19 cellular contexts compared by ENCODE assay signal in the genomic region with DNA sequence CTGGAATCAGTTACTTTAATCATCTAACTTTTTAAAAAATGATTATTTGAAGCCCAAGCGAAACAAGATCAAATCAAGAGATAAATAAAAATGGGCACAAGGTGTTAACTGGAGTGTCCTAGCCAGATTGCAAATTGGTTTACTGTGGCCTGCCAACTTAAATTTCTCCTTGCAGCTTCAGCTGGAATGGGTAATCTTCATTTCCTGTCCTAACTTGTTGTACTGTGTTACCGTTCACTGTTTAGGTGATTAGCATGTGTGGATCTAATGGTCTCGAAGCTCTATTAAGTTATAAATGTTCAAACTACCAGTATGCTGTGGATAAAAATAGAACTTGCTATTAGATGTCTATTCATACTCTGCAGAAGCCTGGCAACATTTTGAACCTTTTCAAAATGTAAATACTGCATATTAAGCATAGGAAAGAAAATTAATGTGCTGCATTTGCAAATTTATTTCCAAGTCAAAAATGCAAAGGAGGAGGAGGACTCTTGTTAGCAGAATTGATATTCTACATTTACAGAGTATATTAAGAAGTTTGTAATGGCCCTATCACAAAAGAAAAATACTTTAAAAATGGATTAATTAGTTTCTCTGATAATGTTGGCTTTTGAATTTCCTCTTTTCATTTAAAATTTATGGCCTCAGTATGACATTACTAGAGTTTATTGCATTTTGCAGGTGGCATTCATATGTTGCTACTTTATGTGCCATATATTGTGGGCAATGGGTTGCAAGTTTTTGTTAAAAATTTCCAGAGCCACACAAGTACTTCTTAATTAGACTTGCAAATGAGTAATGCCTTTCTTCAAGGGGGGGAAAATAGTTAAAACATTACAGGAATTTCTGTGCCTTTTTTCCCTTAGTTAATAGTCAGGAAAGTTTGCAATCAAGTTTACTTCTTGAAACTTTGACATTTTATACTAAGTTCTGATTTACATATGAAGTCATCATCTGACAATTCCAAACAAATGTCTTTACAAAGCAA.
DNase-seq lines count a peak whose midpoint lies in the region; ATAC-seq, FAIRE-seq and TF ChIP-seq lines count a peak whose summit lies in the region.
"Had no signal": no experiment of that assay in that cellular context is flagged by ENCODE, and none has a peak within 500 bp of the region (broad histone marks: within the 10 kb centered on the region; RNA-seq: fewer than 3 reads in every experiment).

No MANE protein-coding gene starts in this region.

- peak; percentile 91 for FAIRE-seq in kidney (lab: Jason Lieb, UNC)

- H3K4me3 Mint-ChIP-seq in WTC11: no peak overlapping the region
- H3K4me3 Mint-ChIP-seq: activated CD4-positive, alpha-beta T cell treated with anti-CD3 and anti-CD28 coated beads, Interleukin-2, amount 10 ng/mL, durations not matched to agents 24 days and 14 days; activated T-cell treated with anti-CD3 and anti-CD28 coated beads, Interleukin-2, amount 50 U/mL, for 24 hours; natural killer cell had no signal

- H3K36me3 Mint-ChIP-seq in WTC11: no peaks in the 10 kb centered on the region
- H3K36me3 Mint-ChIP-seq: natural killer cell had no signal

- no peak overlapping the region for H3K4me3 ChIP-seq in Jurkat, Clone E6-1 (ENCODE audit: low read length)
- H3K4me3 ChIP-seq in kidney (ENCODE audit: low read length in 2 of 2): peak overlapping the region in 1 of 2 donors; percentile 14
- H3K4me3 ChIP-seq: BLaER1, coronary artery, esophagus squamous epithelium, thoracic aorta had no signal

- no peaks in the 10 kb centered on the region for H3K9me3 ChIP-seq in kidney (ENCODE audit: control insufficient read depth in 1 of 2, low read length in 2 of 2)
- H3K9me3 ChIP-seq: BLaER1, esophagus squamous epithelium, thoracic aorta had no signal

- intact Hi-C loops in kidney (cut with DNase I): no loop called here

- TF ChIP-seq CTCF in WTC11 (IDR thresholded peaks at IDR 0.05) (no peak), kidney (IDR thresholded peaks at IDR 0.05; ENCODE audit: borderline replicate concordance, extremely low read depth, insufficient read depth) (no peak)

- peaks cover 60% of the 10 kb centered on the region for H3K4me1 Mint-ChIP-seq in WTC11

- H3K4me1 ChIP-seq in kidney (ENCODE audit: control insufficient read depth in 1 of 2, insufficient read depth in 1 of 2, low read depth in 1 of 2, low read length in 2 of 2): peaks cover 14 to 54% of the 10 kb centered on the region in 2 donors

- no peak overlapping the region for H3K9ac ChIP-seq in kidney (ENCODE audit: low read length in 2 of 2)
- H3K9ac ChIP-seq: BLaER1 had no signal

- no peaks in the 10 kb centered on the region; the same call in 1 of the 2 replicates for H3K27me3 Mint-ChIP-seq in WTC11 (ENCODE audit: low read depth)
- H3K27me3 Mint-ChIP-seq: activated CD4-positive, alpha-beta T cell treated with anti-CD3 and anti-CD28 coated beads, Interleukin-2, amount 10 ng/mL, durations not matched to agents 24 days and 14 days; activated T-cell treated with anti-CD3 and anti-CD28 coated beads, Interleukin-2, amount 50 U/mL, for 24 hours had no signal

- no peak for ATAC-seq in WTC11
- no peak for ATAC-seq in HG02571 (IDR thresholded peaks at IDR 0.05; ENCODE audit: unreplicated experiment)
- ATAC-seq: left lobe of liver, natural killer cell had no signal

- H3K27ac Mint-ChIP-seq in WTC11: peak overlapping the region; percentile 57
- H3K27ac Mint-ChIP-seq: activated CD4-positive, alpha-beta T cell treated with anti-CD3 and anti-CD28 coated beads, Interleukin-2, amount 10 ng/mL, durations not matched to agents 24 days and 14 days; activated T-cell treated with anti-CD3 and anti-CD28 coated beads, Interleukin-2, amount 50 U/mL, for 24 hours; natural killer cell had no signal

- CTCF ChIA-PET in WTC11 (lab: Charles Lee): no interaction called here

- H3K9me3 Mint-ChIP-seq in WTC11: no peaks in the 10 kb centered on the region
- H3K9me3 Mint-ChIP-seq: activated T-cell treated with anti-CD3 and anti-CD28 coated beads, Interleukin-2, amount 50 U/mL, for 24 hours; natural killer cell had no signal

- POLR2A ChIA-PET in WTC11 (lab: Charles Lee): no interaction called here

- DNase-seq in EL: peak; percentile 54
- DNase-seq in Jurkat, Clone E6-1 (ENCODE audit: low read depth, low spot score): peak; percentile 70
- no peak for DNase-seq in WTC11 (ENCODE audit: low spot score)
- DNase-seq in kidney: no peak
- DNase-seq in SKM-1 (lab: John Stamatoyannopoulos, UW; ENCODE audit: unreplicated experiment): no peak
- DNase-seq in mesenteric fat pad (ENCODE audit: low spot score): no peak
- no peak for DNase-seq in stimulated activated CD4-positive, alpha-beta T cell treated with anti-CD3 and anti-CD28 coated beads, Interleukin-2, amount 100 ng/mL, for 48 hours
- DNase-seq: activated CD4-positive, alpha-beta T cell treated with anti-CD3 and anti-CD28 coated beads, Interleukin-2, amount 10 ng/mL, durations not matched to agents 24 days and 14 days; activated T-cell treated with anti-CD3 and anti-CD28 coated beads, Interleukin-2, amount 50 U/mL, for 24 hours; amniotic stem cell; esophagus squamous epithelium; hippocampal formation; natural killer cell; T-helper 2 cell had no signal

- no peaks in the 10 kb centered on the region for H3K36me3 ChIP-seq in kidney (ENCODE audit: control insufficient read depth in 1 of 2, insufficient read depth in 2 of 2, low read length in 2 of 2)
- H3K36me3 ChIP-seq: BLaER1, esophagus squamous epithelium, thoracic aorta had no signal

- H3K27ac ChIP-seq in kidney (ENCODE audit: low read depth in 2 of 2, low read length in 2 of 2): peak overlapping the region; percentile 1 to 26
- H3K27ac ChIP-seq: BLaER1, coronary artery, thoracic aorta had no signal

TF ChIP-seq in WTC11, 78 proteins besides CTCF, POLR2A, EP300 and RAD21 (continues in another document):
- no peak for TF ChIP-seq ZNF423 (CRISPR knock-in tag; IDR thresholded peaks at IDR 0.05)
- no peak for TF ChIP-seq EMX1 (CRISPR knock-in tag; IDR thresholded peaks at IDR 0.05)
- TF ChIP-seq FOXJ3 (CRISPR knock-in tag; IDR thresholded peaks at IDR 0.05; ENCODE audit: borderline replicate concordance): no peak
- TF ChIP-seq, protein P1, sequence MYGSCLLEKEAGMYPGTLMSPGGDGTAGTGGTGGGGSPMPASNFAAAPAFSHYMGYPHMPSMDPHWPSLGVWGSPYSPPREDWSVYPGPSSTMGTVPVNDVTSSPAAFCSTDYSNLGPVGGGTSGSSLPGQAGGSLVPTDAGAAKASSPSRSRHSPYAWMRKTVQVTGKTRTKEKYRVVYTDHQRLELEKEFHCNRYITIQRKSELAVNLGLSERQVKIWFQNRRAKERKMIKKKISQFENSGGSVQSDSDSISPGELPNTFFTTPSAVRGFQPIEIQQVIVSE (CRISPR knock-in tag; IDR thresholded peaks at IDR 0.05; ENCODE audit: borderline replicate concordance): no peak
- TF ChIP-seq, protein P2, sequence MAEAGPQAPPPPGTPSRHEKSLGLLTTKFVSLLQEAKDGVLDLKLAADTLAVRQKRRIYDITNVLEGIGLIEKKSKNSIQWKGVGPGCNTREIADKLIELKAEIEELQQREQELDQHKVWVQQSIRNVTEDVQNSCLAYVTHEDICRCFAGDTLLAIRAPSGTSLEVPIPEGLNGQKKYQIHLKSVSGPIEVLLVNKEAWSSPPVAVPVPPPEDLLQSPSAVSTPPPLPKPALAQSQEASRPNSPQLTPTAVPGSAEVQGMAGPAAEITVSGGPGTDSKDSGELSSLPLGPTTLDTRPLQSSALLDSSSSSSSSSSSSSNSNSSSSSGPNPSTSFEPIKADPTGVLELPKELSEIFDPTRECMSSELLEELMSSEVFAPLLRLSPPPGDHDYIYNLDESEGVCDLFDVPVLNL (CRISPR knock-in tag; IDR thresholded peaks at IDR 0.05; ENCODE audit: borderline replicate concordance, low read depth): no peak
- no peak for TF ChIP-seq SOX15 (CRISPR knock-in tag; IDR thresholded peaks at IDR 0.05)
- no peak for TF ChIP-seq ZNF317 (CRISPR knock-in tag; IDR thresholded peaks at IDR 0.05; ENCODE audit: borderline replicate concordance, low read depth)
- TF ChIP-seq, protein P3, sequence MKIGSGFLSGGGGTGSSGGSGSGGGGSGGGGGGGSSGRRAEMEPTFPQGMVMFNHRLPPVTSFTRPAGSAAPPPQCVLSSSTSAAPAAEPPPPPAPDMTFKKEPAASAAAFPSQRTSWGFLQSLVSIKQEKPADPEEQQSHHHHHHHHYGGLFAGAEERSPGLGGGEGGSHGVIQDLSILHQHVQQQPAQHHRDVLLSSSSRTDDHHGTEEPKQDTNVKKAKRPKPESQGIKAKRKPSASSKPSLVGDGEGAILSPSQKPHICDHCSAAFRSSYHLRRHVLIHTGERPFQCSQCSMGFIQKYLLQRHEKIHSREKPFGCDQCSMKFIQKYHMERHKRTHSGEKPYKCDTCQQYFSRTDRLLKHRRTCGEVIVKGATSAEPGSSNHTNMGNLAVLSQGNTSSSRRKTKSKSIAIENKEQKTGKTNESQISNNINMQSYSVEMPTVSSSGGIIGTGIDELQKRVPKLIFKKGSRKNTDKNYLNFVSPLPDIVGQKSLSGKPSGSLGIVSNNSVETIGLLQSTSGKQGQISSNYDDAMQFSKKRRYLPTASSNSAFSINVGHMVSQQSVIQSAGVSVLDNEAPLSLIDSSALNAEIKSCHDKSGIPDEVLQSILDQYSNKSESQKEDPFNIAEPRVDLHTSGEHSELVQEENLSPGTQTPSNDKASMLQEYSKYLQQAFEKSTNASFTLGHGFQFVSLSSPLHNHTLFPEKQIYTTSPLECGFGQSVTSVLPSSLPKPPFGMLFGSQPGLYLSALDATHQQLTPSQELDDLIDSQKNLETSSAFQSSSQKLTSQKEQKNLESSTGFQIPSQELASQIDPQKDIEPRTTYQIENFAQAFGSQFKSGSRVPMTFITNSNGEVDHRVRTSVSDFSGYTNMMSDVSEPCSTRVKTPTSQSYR (CRISPR knock-in tag; IDR thresholded peaks at IDR 0.05): no peak
- no peak for TF ChIP-seq MXD4 (CRISPR knock-in tag; IDR thresholded peaks at IDR 0.05; ENCODE audit: borderline replicate concordance)

Comparison
In these comparisons a context has a peak if more than half of its experiments do, and no peak if none do; other contexts are left out.
1. DNase-seq: peak in EL (single experiment) and Jurkat, Clone E6-1 (single experiment); none in WTC11 (single experiment), kidney (single experiment), SKM-1 (single experiment), mesenteric fat pad (single experiment) and stimulated activated CD4-positive, alpha-beta T cell treated with anti-CD3 and anti-CD28 coated beads, Interleukin-2, amount 100 ng/mL, for 48 hours (0 of 2).